In genomic region chr7:30182186-30182585, GRCh38 we compare ENCODE assay signal across 22 cellular contexts. TPM values are rescaled to one million over a fixed set of nuclear protein-coding genes. Genes with fewer than 3 reads are reported as not detected.
DNase-seq lines count a peak whose midpoint lies in the region; ATAC-seq and TF ChIP-seq lines count a peak whose summit lies in the region.
"Had no signal": no experiment of that assay in that cellular context is flagged by ENCODE, and none has a peak within 500 bp of the region (broad histone marks: within the 10 kb centered on the region; RNA-seq: fewer than 3 reads in every experiment).

No MANE protein-coding gene starts in this region.

- no peak for ATAC-seq in GM18498 (IDR thresholded peaks at IDR 0.05; ENCODE audit: unreplicated experiment)
- ATAC-seq: stimulated activated naive CD8-positive, alpha-beta T cell treated with anti-CD3 and anti-CD28 coated beads, Interleukin-15, Interleukin-2, amounts not matched to agents 100 U/mL and 50 U/mL, for 24 hours had no signal

- in situ Hi-C loops in G401 (cut with HindIII; ENCODE audit: low sequenced_read_pairs) = no loop called here

- TF ChIP-seq CTCF in left ventricle myocardium inferior (IDR thresholded peaks at IDR 0.05; ENCODE audit: borderline replicate concordance) (no peak), colonic mucosa (IDR thresholded peaks at IDR 0.05) (no peak)

- H3K4me1 ChIP-seq in left ventricle myocardium inferior (peaks cover 44% of the 10 kb centered on the region), skeletal muscle tissue (ENCODE audit: control insufficient read depth in 3 of 3, insufficient read depth in 3 of 3, low read length in 3 of 3) (peaks cover 37 to 61% (median 48%) of the 10 kb centered on the region in 3 donors), colonic mucosa (no peaks in the 10 kb centered on the region)

- no peak overlapping the region for H3K4me3 ChIP-seq in left ventricle myocardium inferior
- H3K4me3 ChIP-seq in skeletal muscle tissue (ENCODE audit: low read length in 3 of 3) = no peak overlapping the region
- no peak overlapping the region for H3K4me3 ChIP-seq in colonic mucosa
- H3K4me3 ChIP-seq: GM23248, upper lobe of left lung had no signal

- H3K27ac ChIP-seq in left ventricle myocardium inferior (replicated peaks) = peak overlapping the region; percentile 37
- peak overlapping the region; percentile 67 for H3K27ac ChIP-seq in skeletal muscle tissue (ENCODE audit: low read depth, low read length)
- no peak overlapping the region for H3K27ac ChIP-seq in colonic mucosa
- H3K27ac ChIP-seq: GM23248, upper lobe of left lung had no signal

- H3K9me3 ChIP-seq in left ventricle myocardium inferior (replicated peaks) (no peaks in the 10 kb centered on the region), skeletal muscle tissue (ENCODE audit: control insufficient read depth in 3 of 3, low read length in 3 of 3) (no peaks in the 10 kb centered on the region), colonic mucosa (no peaks in the 10 kb centered on the region)
- H3K9me3 ChIP-seq: upper lobe of left lung had no signal

- H3K9ac ChIP-seq in skeletal muscle tissue (ENCODE audit: low read depth in 1 of 3, low read length in 3 of 3) = no peak overlapping the region
- H3K9ac ChIP-seq in colonic mucosa (ENCODE audit: low read depth in 2 of 2, low read length in 2 of 2) = no peak overlapping the region
- H3K9ac ChIP-seq: GM23248 had no signal

- intact Hi-C loops in left ventricle myocardium inferior (cut with micrococcal nuclease) (no loop called here), colonic mucosa (cut with DNase I) (no loop called here)

- H3K27me3 ChIP-seq in left ventricle myocardium inferior (ENCODE audit: low read depth) = no peaks in the 10 kb centered on the region
- H3K27me3 ChIP-seq in skeletal muscle tissue (ENCODE audit: control insufficient read depth in 3 of 3, insufficient read depth in 3 of 3, low read length in 3 of 3) = no peaks in the 10 kb centered on the region
- no peaks in the 10 kb centered on the region for H3K27me3 ChIP-seq in colonic mucosa
- H3K27me3 ChIP-seq: upper lobe of left lung had no signal

- DNase-seq in G401 (ENCODE audit: low spot score) (peak; percentile 94), cerebellar cortex (ENCODE audit: low spot score) (peak; percentile 92), left ventricle myocardium inferior (peak; percentile 32), colonic mucosa (no peak), NCI-H510A treated with DMSO at 0.1 percent for 48 hours (lab: John Stamatoyannopoulos, UW) (no peak)
- DNase-seq in central memory CD4-positive, alpha-beta T cell = no peak
- DNase-seq: activated CD4-positive, alpha-beta memory T cell treated with anti-CD3 and anti-CD28 coated beads for 36 hours; activated effector memory CD4-positive, alpha-beta T cell treated with Interleukin-2 at 50 U/mL for 16 hours; activated naive CD8-positive, alpha-beta T cell treated with anti-CD3 and anti-CD28 coated beads, Interleukin-2, amount 10 ng/mL, durations not matched to agents 7 days and 5 days; CD4-positive, alpha-beta memory T cell; DMS 273 treated with DMSO at 0.1 percent for 48 hours; GM23248; HFFc6; naive B cell; NCI-H1105 treated with DMSO at 0.1 percent for 48 hours; NCI-H2081 treated with DMSO at 0.1 percent for 48 hours; NCI-H524; occipital lobe; stimulated activated naive CD8-positive, alpha-beta T cell treated with anti-CD3 and anti-CD28 coated beads, Interleukin-15, Interleukin-2, amounts not matched to agents 100 U/mL and 50 U/mL, for 24 hours; upper lobe of left lung had no signal

- H3K36me3 ChIP-seq in left ventricle myocardium inferior (no peaks in the 10 kb centered on the region), skeletal muscle tissue (ENCODE audit: control insufficient read depth in 3 of 3, insufficient read depth in 3 of 3, low read length in 3 of 3) (no peaks in the 10 kb centered on the region), colonic mucosa (no peaks in the 10 kb centered on the region)
- H3K36me3 ChIP-seq: upper lobe of left lung had no signal

RNA-seq across cellular contexts. Expression of gene MTURN, which starts 47.4 kb away (rescaled TPM):
- total RNA-seq in G401 (2014; rRNA removed; shearing (Covaris generic)) = 8.5 and 9.1 TPM in 2 replicates
- 21.3 TPM for total RNA-seq in left ventricle myocardium inferior
- 74.6 TPM for total RNA-seq in skeletal muscle tissue
- total RNA-seq in colonic mucosa = 10 to 100 TPM in 1 of 2 donors, 1 to 10 TPM in 1; 8.0 to 10.8 TPM

Comparison
In these comparisons a context has a peak if more than half of its experiments do, and no peak if none do; other contexts are left out.
1. DNase-seq: peak in G401 (single experiment), cerebellar cortex (single experiment) and left ventricle myocardium inferior (single experiment); none in central memory CD4-positive, alpha-beta T cell (single experiment), colonic mucosa (single experiment) and NCI-H510A treated with DMSO at 0.1 percent for 48 hours (single experiment).